In the genomic region with DNA sequence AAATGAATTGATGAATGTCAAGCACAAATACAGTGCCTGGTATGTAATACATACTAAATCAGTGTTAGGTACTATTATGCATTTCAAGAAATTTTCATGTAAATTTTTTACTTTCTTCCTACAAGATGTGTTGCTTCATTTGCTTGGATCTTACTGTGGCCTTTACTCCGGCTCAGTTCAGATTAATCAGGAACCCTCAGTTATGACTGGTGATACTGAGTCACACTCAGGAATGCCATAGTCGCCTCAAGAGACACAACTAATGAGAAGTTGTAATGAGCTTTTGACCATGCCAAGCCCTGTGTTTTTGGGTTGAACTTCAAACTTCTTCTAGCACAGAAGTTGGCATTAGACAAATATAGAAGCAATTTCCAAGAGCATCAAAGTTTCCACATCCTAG, we compare ENCODE assay signal across 15 cellular contexts.
DNase-seq lines count a peak whose midpoint lies in the region; ATAC-seq and TF ChIP-seq lines count a peak whose summit lies in the region.
"Had no signal": no experiment of that assay in that cellular context is flagged by ENCODE, and none has a peak within 500 bp of the region (broad histone marks: within the 10 kb centered on the region; RNA-seq: fewer than 3 reads in every experiment).

No MANE protein-coding gene starts in this region.

- no peak overlapping the region for H3K9ac ChIP-seq in mammary epithelial cell (ENCODE audit: insufficient read depth, low read length)

- no peaks in the 10 kb centered on the region for H3K36me3 ChIP-seq in mammary epithelial cell (ENCODE audit: insufficient read depth, low read length)
- H3K36me3 ChIP-seq: prostate gland had no signal

- TF ChIP-seq CTCF in mammary epithelial cell (conservative IDR thresholded peaks at IDR 0.05 in 1 of 2, IDR thresholded peaks at IDR 0.05 in 1 of 2; ENCODE audit: extremely low read depth in 1 of 2, insufficient read depth in 1 of 2, low read depth in 1 of 2, low read length in 2 of 2) = no peak

- H3K9me3 ChIP-seq in mammary epithelial cell (replicated peaks; ENCODE audit: insufficient read depth, low read length) = no peaks in the 10 kb centered on the region
- H3K9me3 ChIP-seq: prostate gland had no signal

- CTCF ChIA-PET in mammary epithelial cell (lab: Charles Lee; ENCODE audit: low non-redundant PET) = no interaction called here

- in situ Hi-C loops in mammary epithelial cell (cut with MboI; ENCODE audit: low sequenced_read_pairs in 2 of 2) = no loop called here

- peak; percentile 82 for DNase-seq in HCEC 1CT
- peak; percentile 77 for DNase-seq in mammary epithelial cell
- peak; percentile 74 for DNase-seq in iris pigment epithelial cell (ENCODE audit: low read depth)
- peak; percentile 83 for DNase-seq in stromal cell of bone marrow (ENCODE audit: low read depth)
- no peak for DNase-seq in NCI-H345 (lab: John Stamatoyannopoulos, UW)
- no peak for DNase-seq in occipital lobe (lab: John Stamatoyannopoulos, UW)
- no peak for DNase-seq in SW 1271 (lab: John Stamatoyannopoulos, UW)
- DNase-seq: activated CD8-positive, alpha-beta memory T cell treated with anti-CD3 and anti-CD28 coated beads, Interleukin-2, amount 50 U/mL, for 4 hours; activated naive CD4-positive, alpha-beta T cell treated with anti-CD3 and anti-CD28 coated beads, Interleukin-2, amount 50 U/mL, for 16 hours; DND-41; erythroblast; NCI-H1092; T-helper 1 cell had no signal

- peak overlapping the region; percentile 3 for H3K4me2 ChIP-seq in mammary epithelial cell (ENCODE audit: insufficient read depth, low read depth, low read length)

- 0% methylated on average over 2 of the region's 2 CpGs for WGBS in mammary epithelial cell (ENCODE audit: low coverage, missing lambda C conversion rate)

- H4K20me1 ChIP-seq in mammary epithelial cell (ENCODE audit: insufficient read depth, low read length) = no peaks in the 10 kb centered on the region

- dilution Hi-C loops in mammary epithelial cell (cut with HindIII; ENCODE audit: low sequenced_read_pairs) = no loop called here

- H2AFZ ChIP-seq in mammary epithelial cell (ENCODE audit: low read depth, low read length) = no peak overlapping the region

- intact Hi-C loops in mammary epithelial cell (cut with micrococcal nuclease) = no loop called here

- no peak for ATAC-seq in HG03469 (IDR thresholded peaks at IDR 0.05; ENCODE audit: unreplicated experiment)

- H3K27me3 ChIP-seq in mammary epithelial cell (ENCODE audit: insufficient read depth, low read length) = no peaks in the 10 kb centered on the region

- no peak overlapping the region for H3K4me3 ChIP-seq in mammary epithelial cell (replicated peaks in 1 of 3; ENCODE audit: insufficient read depth in 1 of 3, low read depth in 2 of 3, low read length in 3 of 3)
- H3K4me3 ChIP-seq: prostate gland had no signal

- no peak overlapping the region for H3K27ac ChIP-seq in mammary epithelial cell (ENCODE audit: insufficient read depth, low read depth, low read length)
- H3K27ac ChIP-seq: prostate gland had no signal

- H3K4me1 ChIP-seq in mammary epithelial cell (ENCODE audit: insufficient read depth, low read length) = peaks cover 23% of the 10 kb centered on the region
- H3K4me1 ChIP-seq: prostate gland had no signal

- BruUV-seq in mammary epithelial cell (replicated peaks; lab: Mats Ljungman, UMichigan) = no TSS peak

- no peaks in the 10 kb centered on the region for H3K79me2 ChIP-seq in mammary epithelial cell (ENCODE audit: insufficient read depth, low read length)

Comparison
In these comparisons a context has a peak if more than half of its experiments do, and no peak if none do; other contexts are left out.
1. DNase-seq: peak in HCEC 1CT (single experiment), mammary epithelial cell (single experiment), iris pigment epithelial cell (single experiment) and stromal cell of bone marrow (single experiment); none in NCI-H345 (single experiment), occipital lobe (single experiment) and SW 1271 (0 of 2).